In the genomic region with DNA sequence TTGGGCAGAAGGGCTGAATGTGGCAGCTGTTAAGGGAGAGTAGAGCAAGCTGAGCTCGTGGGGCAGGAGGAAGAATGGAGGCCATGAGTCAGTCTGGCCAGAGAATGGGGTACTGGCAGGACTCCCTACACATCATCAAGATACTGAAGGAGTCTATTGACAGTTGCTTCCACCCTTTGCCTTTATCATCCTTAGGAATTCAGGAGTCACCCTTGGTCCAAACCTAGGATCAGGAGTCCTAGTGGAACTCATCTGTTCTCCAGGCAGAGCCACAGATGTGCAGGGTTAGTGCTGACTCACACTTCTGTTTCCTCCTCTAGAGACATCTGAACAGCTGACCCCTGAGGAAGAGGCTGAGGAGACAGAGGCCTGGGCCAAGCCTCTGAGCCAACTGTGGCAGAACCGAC, we compare ENCODE assay signal across 11 cellular contexts. TPM values are rescaled to one million over a fixed set of nuclear protein-coding genes. Genes with fewer than 3 reads are reported as not detected.
DNase-seq lines count a peak whose midpoint lies in the region; ATAC-seq, FAIRE-seq and TF ChIP-seq lines count a peak whose summit lies in the region.
"Had no signal": no experiment of that assay in that cellular context is flagged by ENCODE, and none has a peak within 500 bp of the region (broad histone marks: within the 10 kb centered on the region; RNA-seq: fewer than 3 reads in every experiment).

No MANE protein-coding gene starts in this region.

- H3K9ac ChIP-seq in Karpas-422 (ENCODE audit: low read length), result no peak overlapping the region

- H3K4me1 ChIP-seq in pancreas (no peaks in the 10 kb centered on the region), stomach (peaks cover 0 to 5% (median 0%) of the 10 kb centered on the region in 4 donors), Karpas-422 (ENCODE audit: low read length) (no peaks in the 10 kb centered on the region)

- ATAC-seq in pancreas, result peak in 3 of 4 donors; percentile 33 to 59 (median 54)
- ATAC-seq: T-cell had no signal

- intact Hi-C loops in pancreas (cut with DNase I) (no loop called here), stomach (cut with DNase I; ENCODE audit: low total_unique reads) (no loop called here)

- no peak overlapping the region for H3K4me3 Mint-ChIP-seq in T-helper 1 cell treated with Interleukin-12 subunit alpha and Interleukin-12 subunit beta and Interleukin-4 antibody, amounts not matched to agents 30 μg/mL and 1 μg/mL, for 36 hours
- H3K4me3 Mint-ChIP-seq: T-cell had no signal

- no peaks in the 10 kb centered on the region for H3K4me1 Mint-ChIP-seq in T-helper 1 cell treated with Interleukin-12 subunit alpha and Interleukin-12 subunit beta and Interleukin-4 antibody, amounts not matched to agents 30 μg/mL and 1 μg/mL, for 36 hours (ENCODE audit: low read depth)
- H3K4me1 Mint-ChIP-seq: T-cell had no signal

- H2AFZ ChIP-seq in Karpas-422 (ENCODE audit: low read length), result no peak overlapping the region

- peaks cover 67% of the 10 kb centered on the region for H3K36me3 Mint-ChIP-seq in T-helper 1 cell treated with Interleukin-12 subunit alpha and Interleukin-12 subunit beta and Interleukin-4 antibody, amounts not matched to agents 30 μg/mL and 1 μg/mL, for 36 hours (ENCODE audit: low read depth)

- no peak overlapping the region for H3K4me3 ChIP-seq in pancreas
- no peak overlapping the region for H3K4me3 ChIP-seq in stomach
- H3K4me3 ChIP-seq in Karpas-422 (ENCODE audit: low read length), result no peak overlapping the region

- no peaks in the 10 kb centered on the region for H3K9me2 ChIP-seq in Karpas-422 (replicated peaks; ENCODE audit: insufficient read depth, low read length)

- TF ChIP-seq EP300 in stomach (IDR thresholded peaks at IDR 0.05), result no peak

- H3K9me3 ChIP-seq in pancreas, result no peaks in the 10 kb centered on the region
- no peaks in the 10 kb centered on the region for H3K9me3 ChIP-seq in stomach
- no peaks in the 10 kb centered on the region for H3K9me3 ChIP-seq in Karpas-422 (ENCODE audit: low read length)

- peaks cover 7 to 87% (median 46%) of the 10 kb centered on the region in 3 donors for H3K36me3 ChIP-seq in pancreas
- H3K36me3 ChIP-seq in stomach, result peaks cover 98 to 100% (median 100%) of the 10 kb centered on the region in 4 donors
- peaks cover 57% of the 10 kb centered on the region for H3K36me3 ChIP-seq in Karpas-422 (ENCODE audit: insufficient read depth, low read length)

- H3K27me3 ChIP-seq in pancreas (no peaks in the 10 kb centered on the region), stomach (no peaks in the 10 kb centered on the region), Karpas-422 (ENCODE audit: low read length) (no peaks in the 10 kb centered on the region)

- 78% methylated on average over 2 of the region's 2 CpGs for WGBS in pancreas, 2 donors
- 45 to 81% (median 70%) methylated on average over 2 of the region's 2 CpGs for WGBS in stomach, 5 donors

- TF ChIP-seq CTCF in pancreas (IDR thresholded peaks at IDR 0.05), result no peak
- no peak for TF ChIP-seq CTCF in stomach (IDR thresholded peaks at IDR 0.05)

- no peak overlapping the region for H3K27ac ChIP-seq in pancreas
- no peak overlapping the region for H3K27ac ChIP-seq in stomach
- no peak overlapping the region for H3K27ac ChIP-seq in Karpas-422 (ENCODE audit: low read length)
- H3K27ac ChIP-seq: 22Rv1 had no signal

- DNase-seq in T-helper 1 cell (no peak), RKO (ENCODE audit: low spot score) (peak; percentile 25), dermis blood vessel endothelial cell (peak; percentile 80), pancreas (no peak), stomach (no peak), Karpas-422 (no peak), NCI-H2107 treated with DMSO at 0.1 percent for 48 hours (lab: John Stamatoyannopoulos, UW; ENCODE audit: unreplicated experiment) (no peak)
- DNase-seq: NCI-H446, T-cell had no signal

- TF ChIP-seq POLR2A in stomach (IDR thresholded peaks at IDR 0.05), result no peak

- peaks cover 4% of the 10 kb centered on the region; the same call in 1 of the 2 replicates for H4K20me1 ChIP-seq in Karpas-422 (ENCODE audit: insufficient read depth, low read depth, low read length)

- peaks cover 6% of the 10 kb centered on the region for H3K79me2 ChIP-seq in Karpas-422 (ENCODE audit: low read length)

- H3K9me3 Mint-ChIP-seq in T-helper 1 cell treated with Interleukin-12 subunit alpha and Interleukin-12 subunit beta and Interleukin-4 antibody, amounts not matched to agents 30 μg/mL and 1 μg/mL, for 36 hours, result no peaks in the 10 kb centered on the region
- H3K9me3 Mint-ChIP-seq: T-cell had no signal

- no peaks in the 10 kb centered on the region for H3K27me3 Mint-ChIP-seq in T-helper 1 cell treated with Interleukin-12 subunit alpha and Interleukin-12 subunit beta and Interleukin-4 antibody, amounts not matched to agents 30 μg/mL and 1 μg/mL, for 36 hours (ENCODE audit: low read depth)
- H3K27me3 Mint-ChIP-seq: T-cell had no signal

- H3K4me2 ChIP-seq in Karpas-422 (ENCODE audit: low read depth, low read length, poor library complexity, severe bottlenecking), result no peak overlapping the region

- H3K27ac Mint-ChIP-seq in T-helper 1 cell treated with Interleukin-12 subunit alpha and Interleukin-12 subunit beta and Interleukin-4 antibody, amounts not matched to agents 30 μg/mL and 1 μg/mL, for 36 hours, result peak overlapping the region; percentile 31

- FAIRE-seq in pancreas (lab: Jason Lieb, UNC), result no peak

RNA-seq across cellular contexts. Expression of a gene that starts 18.7 kb away (rescaled TPM):
- total RNA-seq in dermis blood vessel endothelial cell (9.0 and 14.6 TPM in 2 replicates), pancreas (1 to 10 TPM; 5.6 to 9.5 (median 7.5) TPM), stomach (10 to 100 TPM in 2 of 5 donors, 1 to 10 TPM in 3; 1.6 to 68.3 (median 2.9) TPM)
- polyA plus RNA-seq in pancreas (10 to 100 TPM; 10.2 to 11.4 TPM), stomach (1 to 10 TPM; 5.8 to 8.9 (median 7.6) TPM)
- total RNA-seq in Karpas-422 (2014; rRNA removed; shearing (Covaris generic); ENCODE audit: low replicate concordance), result 19.4 and 33.1 TPM in 2 replicates

RNA-seq across cellular contexts. Expression of a gene that starts 38.6 kb away (rescaled TPM):
- 51.1 and 57.9 TPM in 2 replicates for total RNA-seq in dermis blood vessel endothelial cell
- total RNA-seq in pancreas, result 10 to 100 TPM in 5 of 6 donors, 1 to 10 TPM in 1; 8.5 to 25.8 (median 14.1) TPM
- polyA plus RNA-seq in pancreas, result 1 to 10 TPM; 9.0 to 9.9 TPM
- 10 to 100 TPM; 20.5 to 64.3 (median 42.0) TPM for total RNA-seq in stomach
- 1 to 10 TPM; 6.9 to 9.8 (median 8.9) TPM for polyA plus RNA-seq in stomach
- total RNA-seq in Karpas-422 (2014; rRNA removed; shearing (Covaris generic); ENCODE audit: low replicate concordance), result 34.5 and 35.5 TPM in 2 replicates

Comparison
In these comparisons a context has a peak if more than half of its experiments do, and no peak if none do; other contexts are left out.
1. DNase-seq: peak in RKO (single experiment) and dermis blood vessel endothelial cell (single experiment); none in T-helper 1 cell (0 of 5), pancreas (0 of 6), stomach (single experiment), Karpas-422 (single experiment) and NCI-H2107 treated with DMSO at 0.1 percent for 48 hours (single experiment).